Comparison of ENCODE assay signal across 18 cellular contexts in genomic region chr7:47799529-47799928, GRCh38.
DNase-seq lines count a peak whose midpoint lies in the region; ATAC-seq and TF ChIP-seq lines count a peak whose summit lies in the region.
"Had no signal": no experiment of that assay in that cellular context is flagged by ENCODE, and none has a peak within 500 bp of the region (broad histone marks: within the 10 kb centered on the region; RNA-seq: fewer than 3 reads in every experiment).

No MANE protein-coding gene starts in this region.

- no peak overlapping the region for H3K9ac ChIP-seq in Karpas-422 (ENCODE audit: low read length)
- H3K9ac ChIP-seq in endodermal cell (ENCODE audit: extremely low read depth, low read length, poor library complexity, severe bottlenecking), result no peak overlapping the region
- H3K9ac ChIP-seq: BLaER1 treated with 17β-estradiol and CSF1 and Interleukin-3, amounts not matched to agents 10 nM and 100 nM had no signal

- H3K9me3 ChIP-seq in Karpas-422 (ENCODE audit: low read length) (no peaks in the 10 kb centered on the region), endodermal cell (ENCODE audit: control insufficient read depth, low read length) (no peaks in the 10 kb centered on the region)

- peaks cover 7% of the 10 kb centered on the region for H3K9me3 Mint-ChIP-seq in endodermal cell
- H3K9me3 Mint-ChIP-seq: CD8-positive, alpha-beta T cell had no signal

- peak; percentile 25 for ATAC-seq in omental fat pad (ENCODE audit: low FRiP score)
- no peak for ATAC-seq in HG02678 (IDR thresholded peaks at IDR 0.05; ENCODE audit: unreplicated experiment)
- ATAC-seq: CD8-positive, alpha-beta T cell; HCT116 had no signal

- TF ChIP-seq CTCF in endodermal cell (conservative IDR thresholded peaks at IDR 0.05), result no peak
- TF ChIP-seq CTCF in omental fat pad (IDR thresholded peaks at IDR 0.05), result no peak
- TF ChIP-seq CTCF in GM13977 (IDR thresholded peaks at IDR 0.05; ENCODE audit: extremely low read depth, insufficient read depth, missing control alignments), result no peak

- no peaks in the 10 kb centered on the region for H3K9me2 ChIP-seq in Karpas-422 (replicated peaks; ENCODE audit: insufficient read depth, low read length)

- no peaks in the 10 kb centered on the region for H4K20me1 ChIP-seq in Karpas-422 (ENCODE audit: insufficient read depth, low read depth, low read length)
- H4K20me1 ChIP-seq: BLaER1 treated with 17β-estradiol and CSF1 and Interleukin-3, amounts not matched to agents 10 nM and 100 nM had no signal

- H3K36me3 ChIP-seq in Karpas-422 (ENCODE audit: insufficient read depth, low read length) (peaks cover 30% of the 10 kb centered on the region), endodermal cell (ENCODE audit: control insufficient read depth, insufficient read depth, low read length) (no peaks in the 10 kb centered on the region)
- H3K36me3 ChIP-seq: BLaER1 treated with 17β-estradiol and CSF1 and Interleukin-3, amounts not matched to agents 10 nM and 100 nM had no signal

- peaks cover 19% of the 10 kb centered on the region for H3K79me2 ChIP-seq in Karpas-422 (ENCODE audit: low read length)

- no peak overlapping the region for H3K4me2 ChIP-seq in Karpas-422 (ENCODE audit: low read depth, low read length, poor library complexity, severe bottlenecking)
- H3K4me2 ChIP-seq: BLaER1 treated with 17β-estradiol and CSF1 and Interleukin-3, amounts not matched to agents 10 nM and 100 nM had no signal

- DNase-seq in EL (peak; percentile 38), Karpas-422 (peak; percentile 45), endodermal cell (peak; percentile 29), omental fat pad (ENCODE audit: low spot score) (no peak), GM13977 (ENCODE audit: low spot score) (no peak)
- DNase-seq in activated CD4-positive, CD25-positive, alpha-beta regulatory T cell treated with anti-CD3 and anti-CD28 coated beads, Interleukin-2, amount 50 U/mL, for 72 hours, result no peak
- DNase-seq: Calu3; CD8-positive, alpha-beta T cell; DMS79 treated with DMSO at 0.1 percent for 48 hours; GDM1; GOT3; H7; HFFc6; KG1 had no signal

- no peaks in the 10 kb centered on the region for H3K27me3 ChIP-seq in Karpas-422 (ENCODE audit: low read length)
- H3K27me3 ChIP-seq in endodermal cell (ENCODE audit: control insufficient read depth, insufficient read depth, low read length, poor library complexity, severe bottlenecking), result no peaks in the 10 kb centered on the region
- H3K27me3 ChIP-seq: BLaER1 treated with 17β-estradiol and CSF1 and Interleukin-3, amounts not matched to agents 10 nM and 100 nM had no signal

- H3K4me3 Mint-ChIP-seq in endodermal cell, result no peak overlapping the region
- H3K4me3 Mint-ChIP-seq: B cell; CD8-positive, alpha-beta T cell; HFFc6 had no signal

- H3K4me3 ChIP-seq in Karpas-422 (ENCODE audit: low read length) (no peak overlapping the region), endodermal cell (ENCODE audit: low read length) (no peak overlapping the region)
- H3K4me3 ChIP-seq: BLaER1 treated with 17β-estradiol and CSF1 and Interleukin-3, amounts not matched to agents 10 nM and 100 nM had no signal

- H2AFZ ChIP-seq in Karpas-422 (ENCODE audit: low read length), result no peak overlapping the region

- 91 to 92% methylated on average over 4 to 6 of the region's 6 CpGs for WGBS in endodermal cell (ENCODE audit: insufficient coverage in 1 of 2, insufficient read length in 1 of 2), 2 experiments

- no peaks in the 10 kb centered on the region for H3K4me1 Mint-ChIP-seq in endodermal cell
- H3K4me1 Mint-ChIP-seq: B cell had no signal

- peaks cover 81% of the 10 kb centered on the region for H3K4me1 ChIP-seq in Karpas-422 (ENCODE audit: low read length)
- no peaks in the 10 kb centered on the region for H3K4me1 ChIP-seq in endodermal cell (ENCODE audit: control insufficient read depth, insufficient read depth, low read length)
- H3K4me1 ChIP-seq: BLaER1 treated with 17β-estradiol and CSF1 and Interleukin-3, amounts not matched to agents 10 nM and 100 nM had no signal

- no peaks in the 10 kb centered on the region for H3K36me3 Mint-ChIP-seq in endodermal cell (ENCODE audit: low read depth)
- H3K36me3 Mint-ChIP-seq: CD8-positive, alpha-beta T cell had no signal

- in situ Hi-C loops in GM13977 (cut with MboI; ENCODE audit: low pct_unique_long_range_greater_than_20kb, low sequenced_read_pairs, unreplicated experiment), result no loop called here

- no peaks in the 10 kb centered on the region for H3K27me3 Mint-ChIP-seq in endodermal cell (ENCODE audit: insufficient read depth)
- H3K27me3 Mint-ChIP-seq: B cell had no signal

- H3K27ac Mint-ChIP-seq in endodermal cell, result no peak overlapping the region
- H3K27ac Mint-ChIP-seq: B cell; CD8-positive, alpha-beta T cell; HFFc6 had no signal

- H3K27ac ChIP-seq in Karpas-422 (ENCODE audit: low read length), result peak overlapping the region; percentile 64
- no peak overlapping the region for H3K27ac ChIP-seq in endodermal cell (ENCODE audit: low read depth, low read length)
- H3K27ac ChIP-seq: BLaER1 treated with 17β-estradiol and CSF1 and Interleukin-3, amounts not matched to agents 10 nM and 100 nM had no signal

Comparison
In these comparisons a context has a peak if more than half of its experiments do, and no peak if none do; other contexts are left out.
1. DNase-seq: peak in EL (single experiment), Karpas-422 (single experiment) and endodermal cell (single experiment); none in omental fat pad (single experiment), activated CD4-positive, CD25-positive, alpha-beta regulatory T cell treated with anti-CD3 and anti-CD28 coated beads, Interleukin-2, amount 50 U/mL, for 72 hours (single experiment) and GM13977 (single experiment).